1 cellular context compared by ENCODE assay signal in the genomic region with DNA sequence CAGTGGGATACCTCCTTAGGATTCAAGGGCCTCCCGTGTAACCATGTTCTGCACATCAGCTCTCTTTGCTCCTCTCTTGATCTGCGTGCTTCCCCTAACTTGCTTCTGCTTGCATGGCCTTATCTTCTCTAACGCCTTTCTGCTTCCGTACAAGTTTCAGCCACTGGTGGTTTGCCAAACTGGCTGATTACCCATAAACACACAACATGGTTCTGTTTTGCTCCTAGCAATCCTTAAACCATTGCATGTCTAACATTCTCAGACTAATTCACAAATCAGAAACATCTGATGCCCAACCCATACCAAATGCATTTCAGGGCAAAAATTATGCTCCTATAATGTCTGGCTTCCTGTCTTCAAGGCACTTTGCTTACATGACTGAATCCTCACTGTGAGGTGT.
TF ChIP-seq lines count a peak whose summit lies in the region.

No MANE protein-coding gene starts in this region.

TF ChIP-seq in SK-N-SH treated with all-trans-retinoic acid at 6 μM for 48 hours, 23 proteins besides CTCF, POLR2A, EP300 and RAD21 (continued from another document):
- TF ChIP-seq, protein P1, sequence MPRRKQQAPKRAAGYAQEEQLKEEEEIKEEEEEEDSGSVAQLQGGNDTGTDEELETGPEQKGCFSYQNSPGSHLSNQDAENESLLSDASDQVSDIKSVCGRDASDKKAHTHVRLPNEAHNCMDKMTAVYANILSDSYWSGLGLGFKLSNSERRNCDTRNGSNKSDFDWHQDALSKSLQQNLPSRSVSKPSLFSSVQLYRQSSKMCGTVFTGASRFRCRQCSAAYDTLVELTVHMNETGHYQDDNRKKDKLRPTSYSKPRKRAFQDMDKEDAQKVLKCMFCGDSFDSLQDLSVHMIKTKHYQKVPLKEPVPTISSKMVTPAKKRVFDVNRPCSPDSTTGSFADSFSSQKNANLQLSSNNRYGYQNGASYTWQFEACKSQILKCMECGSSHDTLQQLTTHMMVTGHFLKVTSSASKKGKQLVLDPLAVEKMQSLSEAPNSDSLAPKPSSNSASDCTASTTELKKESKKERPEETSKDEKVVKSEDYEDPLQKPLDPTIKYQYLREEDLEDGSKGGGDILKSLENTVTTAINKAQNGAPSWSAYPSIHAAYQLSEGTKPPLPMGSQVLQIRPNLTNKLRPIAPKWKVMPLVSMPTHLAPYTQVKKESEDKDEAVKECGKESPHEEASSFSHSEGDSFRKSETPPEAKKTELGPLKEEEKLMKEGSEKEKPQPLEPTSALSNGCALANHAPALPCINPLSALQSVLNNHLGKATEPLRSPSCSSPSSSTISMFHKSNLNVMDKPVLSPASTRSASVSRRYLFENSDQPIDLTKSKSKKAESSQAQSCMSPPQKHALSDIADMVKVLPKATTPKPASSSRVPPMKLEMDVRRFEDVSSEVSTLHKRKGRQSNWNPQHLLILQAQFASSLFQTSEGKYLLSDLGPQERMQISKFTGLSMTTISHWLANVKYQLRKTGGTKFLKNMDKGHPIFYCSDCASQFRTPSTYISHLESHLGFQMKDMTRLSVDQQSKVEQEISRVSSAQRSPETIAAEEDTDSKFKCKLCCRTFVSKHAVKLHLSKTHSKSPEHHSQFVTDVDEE (CRISPR knock-in tag; IDR thresholded peaks at IDR 0.05) = no peak
- TF ChIP-seq ARNTL (CRISPR knock-in tag; IDR thresholded peaks at IDR 0.05; ENCODE audit: borderline replicate concordance, low read depth) = no peak
- TF ChIP-seq ZFP3 (CRISPR knock-in tag; IDR thresholded peaks at IDR 0.05) = no peak
- TF ChIP-seq, protein P2, sequence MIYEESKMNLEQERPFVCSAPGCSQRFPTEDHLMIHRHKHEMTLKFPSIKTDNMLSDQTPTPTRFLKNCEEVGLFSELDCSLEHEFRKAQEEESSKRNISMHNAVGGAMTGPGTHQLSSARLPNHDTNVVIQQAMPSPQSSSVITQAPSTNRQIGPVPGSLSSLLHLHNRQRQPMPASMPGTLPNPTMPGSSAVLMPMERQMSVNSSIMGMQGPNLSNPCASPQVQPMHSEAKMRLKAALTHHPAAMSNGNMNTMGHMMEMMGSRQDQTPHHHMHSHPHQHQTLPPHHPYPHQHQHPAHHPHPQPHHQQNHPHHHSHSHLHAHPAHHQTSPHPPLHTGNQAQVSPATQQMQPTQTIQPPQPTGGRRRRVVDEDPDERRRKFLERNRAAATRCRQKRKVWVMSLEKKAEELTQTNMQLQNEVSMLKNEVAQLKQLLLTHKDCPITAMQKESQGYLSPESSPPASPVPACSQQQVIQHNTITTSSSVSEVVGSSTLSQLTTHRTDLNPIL (CRISPR knock-in tag; IDR thresholded peaks at IDR 0.05; ENCODE audit: low read depth) = no peak
- TF ChIP-seq, protein P3, sequence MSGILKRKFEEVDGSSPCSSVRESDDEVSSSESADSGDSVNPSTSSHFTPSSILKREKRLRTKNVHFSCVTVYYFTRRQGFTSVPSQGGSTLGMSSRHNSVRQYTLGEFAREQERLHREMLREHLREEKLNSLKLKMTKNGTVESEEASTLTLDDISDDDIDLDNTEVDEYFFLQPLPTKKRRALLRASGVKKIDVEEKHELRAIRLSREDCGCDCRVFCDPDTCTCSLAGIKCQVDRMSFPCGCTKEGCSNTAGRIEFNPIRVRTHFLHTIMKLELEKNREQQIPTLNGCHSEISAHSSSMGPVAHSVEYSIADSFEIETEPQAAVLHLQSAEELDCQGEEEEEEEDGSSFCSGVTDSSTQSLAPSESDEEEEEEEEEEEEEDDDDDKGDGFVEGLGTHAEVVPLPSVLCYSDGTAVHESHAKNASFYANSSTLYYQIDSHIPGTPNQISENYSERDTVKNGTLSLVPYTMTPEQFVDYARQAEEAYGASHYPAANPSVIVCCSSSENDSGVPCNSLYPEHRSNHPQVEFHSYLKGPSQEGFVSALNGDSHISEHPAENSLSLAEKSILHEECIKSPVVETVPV (CRISPR knock-in tag; IDR thresholded peaks at IDR 0.05) = no peak
- no peak for TF ChIP-seq ZNF8 (CRISPR knock-in tag; IDR thresholded peaks at IDR 0.05)
- no peak for TF ChIP-seq ZNF565 (CRISPR knock-in tag; conservative IDR thresholded peaks at IDR 0.05; ENCODE audit: low read depth)
- no peak for TF ChIP-seq ESRRG (CRISPR knock-in tag; IDR thresholded peaks at IDR 0.05)
- no peak for TF ChIP-seq ISL1 (CRISPR knock-in tag; IDR thresholded peaks at IDR 0.05)
- no peak for TF ChIP-seq RARB (CRISPR knock-in tag; IDR thresholded peaks at IDR 0.05)
- TF ChIP-seq ZC3H10 (CRISPR knock-in tag; IDR thresholded peaks at IDR 0.05) = no peak
TF ChIP-seq in SK-N-SH treated with all-trans-retinoic acid at 6 μM for 48 hours: peak in this region for 0.
